Comparison of ENCODE assay signal across 37 cellular contexts in genomic region chr4:180563977-180564376, GRCh38.
"Had no signal": no experiment of that assay in that cellular context is flagged by ENCODE, and none has a peak within 500 bp of the region (broad histone marks: within the 10 kb centered on the region; RNA-seq: fewer than 3 reads in every experiment).

No MANE protein-coding gene starts in this region.

- H3K4me3 ChIP-seq: cardiac muscle cell, coronary artery, gastrocnemius medialis, psoas muscle, smooth muscle cell, upper lobe of left lung, vagina had no signal

- H3K9me3 Mint-ChIP-seq: activated CD4-positive, alpha-beta T cell treated with anti-CD3 and anti-CD28 coated beads, Interleukin-2, amount 10 ng/mL, durations not matched to agents 7 days and 5 days; activated T-helper 17 cell treated with anti-CD3 and anti-CD28 coated beads, Interleukin-2, amount 50 U/mL, for 72 hours; brain; WTC11 had no signal

- H3K9me3 ChIP-seq: gastrocnemius medialis, psoas muscle, upper lobe of left lung, vagina had no signal

- ATAC-seq: activated T-cell treated with anti-CD3 and anti-CD28 coated beads, Interleukin-2, amount 50 U/mL, for 4 hours; activated T-helper 17 cell treated with anti-CD3 and anti-CD28 coated beads, Interleukin-2, amount 50 U/mL, for 72 hours; gastrocnemius medialis; left colon; natural killer cell treated with Interleukin-12 subunit alpha and Interleukin-12 subunit beta and Interleukin-15 and Interleukin-18, amount 100 ng/mL, for 72 hours; psoas muscle; stimulated activated memory B cell treated with anti-CD40 and anti-IgM and Interleukin-4, amounts not matched to agents 10 μg/mL and 1 μg/mL and 100 μg/mL, for 72 hours; stimulated activated naive CD8-positive, alpha-beta T cell treated with anti-CD3 and anti-CD28 coated beads, Interleukin-15, amount 100 ng/mL, for 72 hours; T-helper 17 cell; WTC11 had no signal

- H3K79me2 ChIP-seq: parathyroid adenoma had no signal

- H3K27me3 ChIP-seq: cardiac muscle cell, gastrocnemius medialis, upper lobe of left lung, vagina had no signal

- H3K27ac Mint-ChIP-seq: activated CD4-positive, alpha-beta memory T cell treated with anti-CD3 and anti-CD28 coated beads, Interleukin-2, amount 10 ng/mL, durations not matched to agents 7 days and 5 days; activated CD4-positive, alpha-beta T cell treated with anti-CD3 and anti-CD28 coated beads, Interleukin-2, amount 10 ng/mL, durations not matched to agents 7 days and 5 days; activated T-helper 17 cell treated with anti-CD3 and anti-CD28 coated beads, Interleukin-2, amount 50 U/mL, for 72 hours; immature natural killer cell; memory B cell; natural killer cell treated with Interleukin-12 subunit alpha and Interleukin-12 subunit beta and Interleukin-15 and Interleukin-18, amount 100 ng/mL, for 72 hours; stimulated activated memory B cell treated with anti-CD40 and anti-IgM and Interleukin-4, amounts not matched to agents 10 μg/mL and 1 μg/mL and 100 μg/mL, for 72 hours; stimulated activated naive CD8-positive, alpha-beta T cell treated with anti-CD3 and anti-CD28 coated beads, Interleukin-15, amount 100 ng/mL, for 72 hours; T-helper 17 cell; WTC11 had no signal

- H3K36me3 Mint-ChIP-seq: brain; immature natural killer cell; memory B cell; stimulated activated memory B cell treated with anti-CD40 and anti-IgM and Interleukin-4, amounts not matched to agents 10 μg/mL and 1 μg/mL and 100 μg/mL, for 72 hours; WTC11 had no signal

- H2AFZ ChIP-seq: parathyroid adenoma had no signal

- H3K4me3 Mint-ChIP-seq: activated CD4-positive, alpha-beta memory T cell treated with anti-CD3 and anti-CD28 coated beads, Interleukin-2, amount 10 ng/mL, durations not matched to agents 7 days and 5 days; activated CD4-positive, alpha-beta T cell treated with anti-CD3 and anti-CD28 coated beads, Interleukin-2, amount 10 ng/mL, durations not matched to agents 7 days and 5 days; activated T-cell treated with anti-CD3 and anti-CD28 coated beads, Interleukin-2, amount 50 U/mL, for 4 hours; activated T-helper 17 cell treated with anti-CD3 and anti-CD28 coated beads, Interleukin-2, amount 50 U/mL, for 72 hours; immature natural killer cell; memory B cell; natural killer cell treated with Interleukin-12 subunit alpha and Interleukin-12 subunit beta and Interleukin-15 and Interleukin-18, amount 100 ng/mL, for 72 hours; stimulated activated memory B cell treated with anti-CD40 and anti-IgM and Interleukin-4, amounts not matched to agents 10 μg/mL and 1 μg/mL and 100 μg/mL, for 72 hours; stimulated activated naive CD8-positive, alpha-beta T cell treated with anti-CD3 and anti-CD28 coated beads, Interleukin-15, amount 100 ng/mL, for 72 hours; T-helper 17 cell; WTC11 had no signal

- H3K4me1 ChIP-seq: gastrocnemius medialis, parathyroid adenoma, psoas muscle, upper lobe of left lung, vagina had no signal

- H3K9ac ChIP-seq: parathyroid adenoma had no signal

- H3K4me2 ChIP-seq: smooth muscle cell had no signal

- FAIRE-seq: kidney had no signal

- H3K27ac ChIP-seq: cardiac muscle cell, coronary artery, dorsolateral prefrontal cortex, gastrocnemius medialis, parathyroid adenoma, psoas muscle, upper lobe of left lung, vagina had no signal

- DNase-seq: activated CD4-positive, alpha-beta memory T cell treated with anti-CD3 and anti-CD28 coated beads, Interleukin-2, amount 10 ng/mL, durations not matched to agents 7 days and 5 days; activated CD4-positive, alpha-beta T cell treated with anti-CD3 and anti-CD28 coated beads for 1 hour; activated CD4-positive, alpha-beta T cell treated with anti-CD3 and anti-CD28 coated beads, Interleukin-2, amount 10 ng/mL, durations not matched to agents 7 days and 5 days; activated gamma-delta T cell treated with Interleukin-2 at 50 U/mL for 16 hours; activated naive CD4-positive, alpha-beta T cell treated with anti-CD3 and anti-CD28 coated beads, Interleukin-2, amount 50 U/mL, for 16 hours; activated T-cell treated with anti-CD3 and anti-CD28 coated beads, Interleukin-2, amount 50 U/mL, for 4 hours; amygdala; cerebellar nuclear complex; dorsolateral prefrontal cortex; effector memory CD4-positive, alpha-beta T cell; gastrocnemius medialis; glutamatergic neuron; hippocampal formation; immature natural killer cell; kidney; left colon; occipital lobe; psoas muscle; stimulated activated CD4-positive, alpha-beta T cell treated with anti-CD3 and anti-CD28 coated beads, Interleukin-1b, Interleukin-23, amount 100 ng/mL, for 48 hours; stimulated activated CD4-positive, alpha-beta T cell treated with anti-CD3 and anti-CD28 coated beads, Interleukin-4, amount 100 ng/mL, for 4 hours; stimulated activated CD8-positive, alpha-beta memory T cell treated with anti-CD3 and anti-CD28 coated beads, Interleukin-4, amount 100 ng/mL, for 48 hours; stimulated activated naive CD8-positive, alpha-beta T cell treated with anti-CD3 and anti-CD28 coated beads, Interleukin-15, amount 100 ng/mL, for 72 hours; substantia nigra; T-helper 17 cell; T1000 had no signal

- H3K36me3 ChIP-seq: cardiac muscle cell, gastrocnemius medialis, upper lobe of left lung, vagina had no signal

- H3K27me3 Mint-ChIP-seq: activated CD4-positive, alpha-beta memory T cell treated with anti-CD3 and anti-CD28 coated beads, Interleukin-2, amount 10 ng/mL, durations not matched to agents 7 days and 5 days; activated CD4-positive, alpha-beta T cell treated with anti-CD3 and anti-CD28 coated beads, Interleukin-2, amount 10 ng/mL, durations not matched to agents 7 days and 5 days; activated T-helper 17 cell treated with anti-CD3 and anti-CD28 coated beads, Interleukin-2, amount 50 U/mL, for 72 hours; memory B cell; natural killer cell treated with Interleukin-12 subunit alpha and Interleukin-12 subunit beta and Interleukin-15 and Interleukin-18, amount 100 ng/mL, for 72 hours; stimulated activated memory B cell treated with anti-CD40 and anti-IgM and Interleukin-4, amounts not matched to agents 10 μg/mL and 1 μg/mL and 100 μg/mL, for 72 hours; stimulated activated naive CD8-positive, alpha-beta T cell treated with anti-CD3 and anti-CD28 coated beads, Interleukin-15, amount 100 ng/mL, for 72 hours; T-helper 17 cell had no signal

- H3K4me1 Mint-ChIP-seq: activated CD4-positive, alpha-beta memory T cell treated with anti-CD3 and anti-CD28 coated beads, Interleukin-2, amount 10 ng/mL, durations not matched to agents 7 days and 5 days; activated CD4-positive, alpha-beta T cell treated with anti-CD3 and anti-CD28 coated beads, Interleukin-2, amount 10 ng/mL, durations not matched to agents 7 days and 5 days; activated T-helper 17 cell treated with anti-CD3 and anti-CD28 coated beads, Interleukin-2, amount 50 U/mL, for 72 hours; immature natural killer cell; stimulated activated memory B cell treated with anti-CD40 and anti-IgM and Interleukin-4, amounts not matched to agents 10 μg/mL and 1 μg/mL and 100 μg/mL, for 72 hours; stimulated activated naive CD8-positive, alpha-beta T cell treated with anti-CD3 and anti-CD28 coated beads, Interleukin-15, amount 100 ng/mL, for 72 hours; T-helper 17 cell; WTC11 had no signal
